Comparison of ENCODE assay signal across 8 cellular contexts in genomic region chr6:159968295-159969203, GRCh38. TPM values are rescaled to one million over a fixed set of nuclear protein-coding genes. Genes with fewer than 3 reads are reported as not detected.
A peak's percentile ranks its signal among the peaks of the same experiment; 100 is the strongest.
DNase-seq lines count a peak whose midpoint lies in the region; ATAC-seq and TF ChIP-seq lines count a peak whose summit lies in the region.

TSS of gene IGF2R (plus strand) at chr6:159969082. CDS start at chr6:159969247, 165 bp downstream.

- H3K4me3 ChIP-seq in AG04450 (ENCODE audit: low read depth, low read length) = peak within 1 kb of the TSS; percentile 74
- peak within 1 kb of the TSS; percentile 68 to 98 (median 90) for H3K4me3 ChIP-seq in spleen

- ATAC-seq in GM18867 (IDR thresholded peaks at IDR 0.05; ENCODE audit: unreplicated experiment) (peak; percentile 85), HG03095 (IDR thresholded peaks at IDR 0.05; ENCODE audit: unreplicated experiment) (peak; percentile 77)

- POLR2A ChIA-PET in AG04450 (lab: Yijun Ruan, JAX) = interaction anchor here (0.6 to 0.8 kb wide), 3 partner anchors 13 to 209 kb away, joined by 3 to 6 read pairs (median 3); no protein-coding TSS in a partner anchor

- TF ChIP-seq CTCF in AG04450 (IDR thresholded peaks at IDR 0.05; ENCODE audit: low read depth, low read length) = 0 out of 2 replicates have a peak, but pooled peaks have one; percentile 15
- peak in 2 of 11 experiments; percentile 31 to 40 for TF ChIP-seq CTCF in spleen (IDR thresholded peaks at IDR 0.05 in 8 of 11, conservative IDR thresholded peaks at IDR 0.05 in 3 of 11)

- 2 to 11% (median 4%) methylated on average over 12 to 68 of the region's 68 CpGs for WGBS in spleen, 5 donors

- H3K9me3 ChIP-seq in AG04450 (ENCODE audit: control insufficient read depth, insufficient read depth, low read length) (no peaks in the 10 kb centered on the region), spleen (no peaks in the 10 kb centered on the region)

- CTCF ChIA-PET in AG04450 (lab: Charles Lee) = interaction anchor here (0.6 to 1.8 kb wide), 6 partner anchors 13 to 191 kb away, joined by 3 to 5 read pairs (median 4); no protein-coding TSS in a partner anchor

- no peaks in the 10 kb centered on the region for H3K36me3 ChIP-seq in spleen

- no peak for DNase-seq in AG04450 (ENCODE audit: low read depth, low spot score)
- peak; percentile 47 for DNase-seq in NCI-H2196 treated with DMSO at 0.1 percent for 48 hours (lab: John Stamatoyannopoulos, UW; ENCODE audit: unreplicated experiment)
- DNase-seq in activated CD4-positive, CD25-positive, alpha-beta regulatory T cell (lab: John Stamatoyannopoulos, UW) = peak; percentile 90 to 96 (median 94)
- peak in 59 of 61 donors; percentile 20 to 95 (median 77) for DNase-seq in caudate nucleus (lab: John Stamatoyannopoulos, UW)
- peak; percentile 81 for DNase-seq in inferior parietal cortex (ENCODE audit: extremely low spot score)
- peak; percentile 99 for DNase-seq in spleen

- peaks cover 26 to 72% (median 46%) of the 10 kb centered on the region in 6 donors for H3K4me1 ChIP-seq in spleen

- H3K27me3 ChIP-seq in AG04450 (ENCODE audit: control insufficient read depth, insufficient read depth, low read length) = peaks cover 4% of the 10 kb centered on the region
- H3K27me3 ChIP-seq in spleen (replicated peaks in 1 of 7) = no peaks in the 10 kb centered on the region

- intact Hi-C loops in spleen (cut with DNase I; ENCODE audit: low total_unique reads) = loop anchor here (10.0 kb wide), 1 partner anchor 174 kb away; the partner anchor contains the start of gene MRPL18

- peak in 1 of 3 donors; percentile 76 for TF ChIP-seq POLR2A in spleen (IDR thresholded peaks at IDR 0.05)

- H3K27ac ChIP-seq in AG04450 (ENCODE audit: low read depth, low read length) (peak within 1 kb of the TSS; percentile 81), caudate nucleus (ENCODE audit: low read depth, low read length) (peak within 1 kb of the TSS; percentile 72), spleen (peak within 1 kb of the TSS; percentile 87 to 98 (median 94))

RNA-seq across cellular contexts. Expression of gene IGF2R, which starts in this region (rescaled TPM):
- polyA plus RNA-seq in AG04450 (2011; rRNA removed) = 40.9 and 59.4 TPM in 2 replicates
- polyA minus RNA-seq in AG04450 (2011; rRNA and poly(A)+ RNA removed) = 151 and 174 TPM in 2 replicates
- 100 to 1,000 TPM; 110 to 193 (median 164) TPM for total RNA-seq in spleen
- 10 to 100 TPM in 1 of 3 donors, 1 to 10 TPM in 2; 6.9 to 13.2 (median 7.4) TPM for polyA plus RNA-seq in spleen
